ENCODE assay signal across 8 cellular contexts in the genomic region with DNA sequence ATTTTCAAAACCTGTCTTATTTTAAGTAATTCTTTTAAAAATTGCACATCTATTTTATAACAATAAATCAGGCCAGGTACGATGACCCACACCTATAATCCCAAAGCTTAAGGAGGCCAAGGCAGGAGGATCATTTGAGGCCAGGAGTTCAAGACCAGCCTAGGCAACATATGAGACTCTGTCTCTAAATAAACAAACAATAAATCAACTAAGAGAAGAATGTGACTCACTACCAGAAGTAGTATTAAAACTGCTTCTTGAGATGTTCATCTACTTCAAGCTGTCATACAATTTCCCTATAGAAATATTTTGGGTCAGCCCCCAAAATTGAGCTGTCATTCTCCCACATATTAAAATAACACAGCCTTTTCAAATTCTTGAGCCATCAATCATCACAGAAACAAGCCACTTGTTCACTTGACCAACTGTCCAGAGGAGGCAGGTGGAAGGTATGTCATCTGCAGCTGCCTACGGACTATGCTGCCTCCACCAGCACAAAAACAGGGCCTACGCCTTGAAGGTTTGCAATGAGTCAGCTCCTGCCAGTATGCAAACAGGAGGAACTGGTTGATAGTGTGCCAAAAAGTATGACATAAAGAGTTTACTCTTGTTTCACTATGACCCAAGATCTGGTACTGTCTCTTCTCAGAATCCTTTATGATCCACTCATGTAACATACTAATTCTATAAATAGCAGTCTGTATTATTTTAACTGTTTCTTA. TPM values are rescaled to one million over a fixed set of nuclear protein-coding genes. Genes with fewer than 3 reads are reported as not detected.
A peak's percentile ranks its signal among the peaks of the same experiment; 100 is the strongest.
DNase-seq lines count a peak whose midpoint lies in the region; ATAC-seq, FAIRE-seq and TF ChIP-seq lines count a peak whose summit lies in the region.

No MANE protein-coding gene starts in this region.

- H3K4me3 Mint-ChIP-seq in HFFc6: peak overlapping the region; percentile 13
- H3K4me3 Mint-ChIP-seq in activated naive CD4-positive, alpha-beta T cell treated with anti-CD3 and anti-CD28 coated beads, Interleukin-2, amount 50 U/mL, for 24 hours: no peak overlapping the region
- no peak overlapping the region for H3K4me3 Mint-ChIP-seq in WTC11

- peaks cover 2% of the 10 kb centered on the region; the same call in 1 of the 2 replicates for H3K27me3 Mint-ChIP-seq in HFFc6 (ENCODE audit: insufficient read depth)
- H3K27me3 Mint-ChIP-seq in activated naive CD4-positive, alpha-beta T cell treated with anti-CD3 and anti-CD28 coated beads, Interleukin-2, amount 50 U/mL, for 24 hours: no peaks in the 10 kb centered on the region
- no peaks in the 10 kb centered on the region for H3K27me3 Mint-ChIP-seq in WTC11 (ENCODE audit: low read depth)

- H3K36me3 Mint-ChIP-seq in HFFc6 (ENCODE audit: low read depth): peaks cover 62% of the 10 kb centered on the region
- H3K36me3 Mint-ChIP-seq in activated naive CD4-positive, alpha-beta T cell treated with anti-CD3 and anti-CD28 coated beads, Interleukin-2, amount 50 U/mL, for 24 hours: peaks cover 49% of the 10 kb centered on the region
- peaks cover 8% of the 10 kb centered on the region for H3K36me3 Mint-ChIP-seq in WTC11

- H3K9me1 ChIP-seq in keratinocyte (ENCODE audit: control insufficient read depth, extremely low read depth, insufficient read depth, low read length): no peaks in the 10 kb centered on the region

- H3K27ac Mint-ChIP-seq in HFFc6: peak overlapping the region; percentile 86
- H3K27ac Mint-ChIP-seq in activated naive CD4-positive, alpha-beta T cell treated with anti-CD3 and anti-CD28 coated beads, Interleukin-2, amount 50 U/mL, for 24 hours: peak overlapping the region; percentile 73
- no peak overlapping the region for H3K27ac Mint-ChIP-seq in WTC11

- H3K9me3 Mint-ChIP-seq in HFFc6: no peaks in the 10 kb centered on the region
- H3K9me3 Mint-ChIP-seq in activated naive CD4-positive, alpha-beta T cell treated with anti-CD3 and anti-CD28 coated beads, Interleukin-2, amount 50 U/mL, for 24 hours: no peaks in the 10 kb centered on the region
- H3K9me3 Mint-ChIP-seq in WTC11: no peaks in the 10 kb centered on the region

- H3K9ac ChIP-seq in keratinocyte (ENCODE audit: control insufficient read depth, extremely low read depth, insufficient read depth, low read length): no peak overlapping the region

- no peak for TF ChIP-seq POLR2A in upper lobe of left lung (IDR thresholded peaks at IDR 0.05)

- dilution Hi-C loops in keratinocyte (cut with MboI; ENCODE audit: extremely low pct_ligation_motif_present, low sequenced_read_pairs): no loop called here

- no peak overlapping the region for H2AFZ ChIP-seq in keratinocyte (ENCODE audit: control insufficient read depth, low read length)

- H3K4me2 ChIP-seq in keratinocyte (ENCODE audit: control insufficient read depth, extremely low read depth, insufficient read depth, low read depth, low read length): no peak overlapping the region

- H3K4me3 ChIP-seq in keratinocyte (ENCODE audit: control insufficient read depth in 2 of 3, extremely low read depth in 1 of 3, insufficient read depth in 2 of 3, low read depth in 1 of 3, low read length in 3 of 3) (no peak overlapping the region), upper lobe of left lung (no peak overlapping the region)

- POLR2A ChIA-PET in WTC11 (lab: Charles Lee): no interaction called here

- peak; percentile 68 for DNase-seq in activated effector memory CD4-positive, alpha-beta T cell treated with anti-CD3 and anti-CD28 coated beads, Interleukin-2, amount 50 U/mL, for 16 hours
- DNase-seq in activated effector memory CD4-positive, alpha-beta T cell treated with Interleukin-2 at 50 U/mL for 16 hours: no peak
- DNase-seq in HFFc6: peak; percentile 93
- DNase-seq in MV-4-11 (lab: John Stamatoyannopoulos, UW): peak; percentile 50
- DNase-seq in keratinocyte (ENCODE audit: low read depth, low spot score): peak; percentile 41
- DNase-seq in upper lobe of left lung: peak in 1 of 2 donors; percentile 83
- no peak for DNase-seq in WTC11 (ENCODE audit: low spot score)

- ATAC-seq in upper lobe of left lung (ENCODE audit: low FRiP score in 2 of 2) (peak; percentile 79 to 89), WTC11 (no peak)

- H3K9me3 ChIP-seq in keratinocyte (ENCODE audit: control insufficient read depth, low read depth, low read length) (no peaks in the 10 kb centered on the region), upper lobe of left lung (no peaks in the 10 kb centered on the region)

- WGBS in upper lobe of left lung, 2 donors: 49 to 51% methylated on average over 3 of the region's 3 CpGs

- CTCF ChIA-PET in WTC11 (lab: Charles Lee): no interaction called here

- H3K4me1 ChIP-seq in keratinocyte (ENCODE audit: control insufficient read depth, extremely low read depth, insufficient read depth, low read length): peaks cover 8% of the 10 kb centered on the region
- H3K4me1 ChIP-seq in upper lobe of left lung: peaks cover 3 to 35% (median 25%) of the 10 kb centered on the region in 4 donors

- H3K36me3 ChIP-seq in keratinocyte (ENCODE audit: control insufficient read depth in 2 of 2, extremely low read depth in 1 of 2, insufficient read depth in 2 of 2, low read length in 2 of 2) (peaks cover 4 to 5% of the 10 kb centered on the region in 2 experiments), upper lobe of left lung (peaks cover 4 to 77% (median 33%) of the 10 kb centered on the region in 4 donors)

- no peaks in the 10 kb centered on the region for H3K79me2 ChIP-seq in keratinocyte (ENCODE audit: control insufficient read depth, insufficient read depth, low read length)

- peak; percentile 78 for FAIRE-seq in keratinocyte (lab: Jason Lieb, UNC)

- H3K27ac ChIP-seq in keratinocyte (ENCODE audit: control insufficient read depth, insufficient read depth, low read length) (peak overlapping the region; percentile 1), upper lobe of left lung (peak overlapping the region in 3 of 4 donors; percentile 10 to 62 (median 51))

- H4K20me1 ChIP-seq in keratinocyte (ENCODE audit: control insufficient read depth, extremely low read depth, insufficient read depth, low read length): no peaks in the 10 kb centered on the region

- H3K4me1 Mint-ChIP-seq in HFFc6 (ENCODE audit: low read depth): peaks cover 44% of the 10 kb centered on the region
- H3K4me1 Mint-ChIP-seq in activated naive CD4-positive, alpha-beta T cell treated with anti-CD3 and anti-CD28 coated beads, Interleukin-2, amount 50 U/mL, for 24 hours: peaks cover 26% of the 10 kb centered on the region
- H3K4me1 Mint-ChIP-seq in WTC11: no peaks in the 10 kb centered on the region

- TF ChIP-seq CTCF in HFFc6 (IDR thresholded peaks at IDR 0.05) (peak; percentile 22; the same call in 1 of the 2 replicates), keratinocyte (optimal IDR thresholded peaks at IDR 0.05 in 1 of 3, IDR thresholded peaks at IDR 0.05 in 1 of 3, conservative IDR thresholded peaks at IDR 0.05 in 1 of 3; ENCODE audit: extremely low read depth in 1 of 3, insufficient read depth in 2 of 3, low read length in 3 of 3) (peak; percentile 28 to 50 (median 28)), upper lobe of left lung (IDR thresholded peaks at IDR 0.05) (peak in 2 of 6 experiments; percentile 15 to 26), WTC11 (IDR thresholded peaks at IDR 0.05) (no peak)

- H3K27me3 ChIP-seq in keratinocyte (ENCODE audit: control insufficient read depth, extremely low read depth, insufficient read depth, low read length) (no peaks in the 10 kb centered on the region), upper lobe of left lung (no peaks in the 10 kb centered on the region)

- peak in 1 of 4 donors; percentile 68 for TF ChIP-seq EP300 in upper lobe of left lung (IDR thresholded peaks at IDR 0.05)

TF ChIP-seq in WTC11, 78 proteins besides CTCF, POLR2A, EP300 and RAD21 (continues in another document):
- no peak for TF ChIP-seq E2F1 (CRISPR knock-in tag; IDR thresholded peaks at IDR 0.05)
- TF ChIP-seq OVOL2 (CRISPR knock-in tag; IDR thresholded peaks at IDR 0.05; ENCODE audit: borderline replicate concordance): no peak
- no peak for TF ChIP-seq JUN (CRISPR knock-in tag; IDR thresholded peaks at IDR 0.05)
- no peak for TF ChIP-seq FOXJ3 (CRISPR knock-in tag; IDR thresholded peaks at IDR 0.05; ENCODE audit: borderline replicate concordance)
- TF ChIP-seq TP53 (CRISPR knock-in tag; IDR thresholded peaks at IDR 0.05): no peak
- TF ChIP-seq CREB1 (CRISPR knock-in tag; IDR thresholded peaks at IDR 0.05): no peak
- no peak for TF ChIP-seq MXD4 (CRISPR knock-in tag; IDR thresholded peaks at IDR 0.05; ENCODE audit: borderline replicate concordance)
- no peak for TF ChIP-seq NFATC4 (CRISPR knock-in tag; IDR thresholded peaks at IDR 0.05)

RNA-seq across cellular contexts. Expression of gene KIDINS220, which starts 33.6 kb away (rescaled TPM):
- 10 to 100 TPM; 34.5 to 42.2 (median 38.2) TPM for total RNA-seq in HFFc6 (2021; fragmentation: NEBNext Ultra II Directional; extraction: Animal tissue kit (Norgen Biotek cat#: 25700))
- polyA plus RNA-seq in keratinocyte: 23.9 to 28.8 TPM (median 26.6 TPM) in 3 replicates
- 14.2 TPM for polyA plus RNA-seq in keratinocyte (2011; ENCODE audit: low read depth)
- polyA plus RNA-seq in keratinocyte (2011; cell fraction: cytosol; rRNA removed): 4.5 and 8.1 TPM in 2 replicates
- polyA plus RNA-seq in keratinocyte (2011; cell fraction: nucleus; rRNA removed): 45.4 and 59.3 TPM in 2 replicates
- 11.7 and 19.6 TPM in 2 replicates for polyA plus RNA-seq in keratinocyte (2012; ENCODE audit: low replicate concordance)
- polyA minus RNA-seq in keratinocyte: 54.8 to 100 TPM (median 71.8 TPM) in 3 replicates
- 12.9 TPM for polyA minus RNA-seq in keratinocyte (2011; cell fraction: cytosol; rRNA and poly(A)+ RNA removed)
- polyA minus RNA-seq in keratinocyte (2011; cell fraction: nucleus; rRNA and poly(A)+ RNA removed): 127 and 155 TPM in 2 replicates
- total RNA-seq in upper lobe of left lung (100 to 1,000 TPM in 2 of 6 donors, 10 to 100 TPM in 4; 58.2 to 136 (median 69.9) TPM), WTC11 (2021) (23.9 to 25.1 TPM (median 24.4 TPM) in 3 replicates)

Comparison
In these comparisons a context has a peak if more than half of its experiments do, and no peak if none do; other contexts are left out.
1. DNase-seq: peak in activated effector memory CD4-positive, alpha-beta T cell treated with anti-CD3 and anti-CD28 coated beads, Interleukin-2, amount 50 U/mL, for 16 hours (single experiment), HFFc6 (single experiment), MV-4-11 (single experiment) and keratinocyte (single experiment); none in activated effector memory CD4-positive, alpha-beta T cell treated with Interleukin-2 at 50 U/mL for 16 hours (single experiment) and WTC11 (single experiment).